ENCODE assay signal across 9 cellular contexts in the genomic region with DNA sequence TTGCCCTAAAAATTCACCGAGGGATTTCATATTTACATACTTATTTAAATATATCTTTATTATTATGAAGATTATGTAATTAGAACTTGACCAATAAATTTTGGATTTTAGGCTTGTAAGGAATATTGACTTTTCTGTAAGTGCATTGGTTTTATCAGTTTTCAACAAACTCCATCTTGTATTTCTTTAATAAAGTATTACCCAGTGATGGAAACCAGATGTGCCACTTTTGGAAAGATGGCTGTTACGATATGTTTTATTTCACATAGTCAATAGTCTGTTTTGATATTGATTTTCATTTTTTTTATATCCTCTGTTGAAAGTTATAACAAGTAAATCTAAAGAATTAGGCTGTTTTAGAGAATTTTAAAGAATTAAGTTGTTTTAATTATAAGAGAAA. TPM values are rescaled to one million over a fixed set of nuclear protein-coding genes. Genes with fewer than 3 reads are reported as not detected.
DNase-seq lines count a peak whose midpoint lies in the region; ATAC-seq and TF ChIP-seq lines count a peak whose summit lies in the region.
"Had no signal": no experiment of that assay in that cellular context is flagged by ENCODE, and none has a peak within 500 bp of the region (broad histone marks: within the 10 kb centered on the region; RNA-seq: fewer than 3 reads in every experiment).

No MANE protein-coding gene starts in this region.

- H3K27me3 ChIP-seq in CD4-positive, alpha-beta T cell (ENCODE audit: control insufficient read depth, insufficient read depth, low read length) = no peaks in the 10 kb centered on the region
- H3K27me3 ChIP-seq in Karpas-422 (ENCODE audit: low read length) (no peaks in the 10 kb centered on the region), breast epithelium (no peaks in the 10 kb centered on the region)

- DNase-seq in CD4-positive, alpha-beta T cell = no peak
- DNase-seq in Karpas-422 = peak; percentile 50
- no peak for DNase-seq in breast epithelium (ENCODE audit: low spot score in 2 of 2)
- no peak for DNase-seq in neural crest cell (ENCODE audit: low read depth, low spot score)
- DNase-seq in iPS-NIHi7 (ENCODE audit: extremely low spot score) = no peak
- DNase-seq: effector CD8-positive, alpha-beta T cell had no signal

- intact Hi-C loops in CD4-positive, alpha-beta T cell (cut with DNase I, micrococcal nuclease) = loop anchor here (5.0 to 10.0 kb wide), 6 partner anchors 34 to 1309 kb away; a partner anchor contains a TSS
- intact Hi-C loops in breast epithelium (cut with DNase I; ENCODE audit: low total_unique reads) = no loop called here

- peak overlapping the region; percentile 97; the same call in 1 of the 2 replicates for H3K9ac ChIP-seq in Karpas-422 (ENCODE audit: low read length)

- peak overlapping the region; percentile 90 for H3K4me3 Mint-ChIP-seq in CD4-positive, alpha-beta T cell
- peak overlapping the region; percentile 97 for H3K4me3 Mint-ChIP-seq in neural crest cell

- H4K20me1 ChIP-seq in Karpas-422 (ENCODE audit: insufficient read depth, low read depth, low read length) = peaks cover 8% of the 10 kb centered on the region; the same call in 1 of the 2 replicates

- H3K4me1 ChIP-seq in Karpas-422 (ENCODE audit: low read length) (peaks cover 25% of the 10 kb centered on the region), breast epithelium (no peaks in the 10 kb centered on the region)

- no peaks in the 10 kb centered on the region for H3K9me3 Mint-ChIP-seq in CD4-positive, alpha-beta T cell
- peaks cover 4% of the 10 kb centered on the region for H3K9me3 Mint-ChIP-seq in neural crest cell

- H3K4me1 Mint-ChIP-seq in CD4-positive, alpha-beta T cell (ENCODE audit: low read depth) = peaks cover 35% of the 10 kb centered on the region
- peaks cover 18% of the 10 kb centered on the region for H3K4me1 Mint-ChIP-seq in neural crest cell

- peaks cover 70% of the 10 kb centered on the region for H3K79me2 ChIP-seq in Karpas-422 (ENCODE audit: low read length)

- ATAC-seq in CD4-positive, alpha-beta T cell (ENCODE audit: poor library complexity) = no peak
- ATAC-seq in GM21529 (IDR thresholded peaks at IDR 0.05; ENCODE audit: unreplicated experiment) (no peak), GM19035 (IDR thresholded peaks at IDR 0.05; ENCODE audit: unreplicated experiment) (no peak), GM21825 (IDR thresholded peaks at IDR 0.05; ENCODE audit: unreplicated experiment) (no peak)

- no peak overlapping the region for H3K27ac ChIP-seq in CD4-positive, alpha-beta T cell (ENCODE audit: low read depth, low read length)
- H3K27ac ChIP-seq in Karpas-422 (ENCODE audit: low read length) (no peak overlapping the region), breast epithelium (no peak overlapping the region)

- CTCF ChIA-PET in CD4-positive, alpha-beta T cell (lab: Charles Lee) = no interaction called here

- no peak for TF ChIP-seq POLR2A in breast epithelium (IDR thresholded peaks at IDR 0.05)

- no peaks in the 10 kb centered on the region for H3K9me2 ChIP-seq in Karpas-422 (replicated peaks; ENCODE audit: insufficient read depth, low read length)

- H2AFZ ChIP-seq in Karpas-422 (ENCODE audit: low read length) = no peak overlapping the region

- POLR2A ChIA-PET in CD4-positive, alpha-beta T cell (lab: Charles Lee) = no interaction called here

- H3K27ac Mint-ChIP-seq in CD4-positive, alpha-beta T cell = no peak overlapping the region
- no peak overlapping the region for H3K27ac Mint-ChIP-seq in neural crest cell (ENCODE audit: unreplicated experiment)

- TF ChIP-seq CTCF in CD4-positive, alpha-beta T cell (IDR thresholded peaks at IDR 0.05) = no peak
- TF ChIP-seq CTCF in breast epithelium (IDR thresholded peaks at IDR 0.05) (no peak), neural crest cell (conservative IDR thresholded peaks at IDR 0.05) (no peak)

- no peaks in the 10 kb centered on the region for H3K27me3 Mint-ChIP-seq in CD4-positive, alpha-beta T cell
- H3K27me3 Mint-ChIP-seq in neural crest cell (ENCODE audit: low read depth) = no peaks in the 10 kb centered on the region

- peaks cover 4% of the 10 kb centered on the region for H3K9me3 ChIP-seq in CD4-positive, alpha-beta T cell (ENCODE audit: control insufficient read depth, low read length)
- peaks cover 5% of the 10 kb centered on the region; the same call in 1 of the 2 replicates for H3K9me3 ChIP-seq in Karpas-422 (ENCODE audit: low read length)
- no peaks in the 10 kb centered on the region for H3K9me3 ChIP-seq in breast epithelium

- H3K4me2 ChIP-seq in Karpas-422 (ENCODE audit: low read depth, low read length, poor library complexity, severe bottlenecking) = peak overlapping the region; percentile 99

- H3K36me3 ChIP-seq in Karpas-422 (ENCODE audit: insufficient read depth, low read length) = peaks cover 13% of the 10 kb centered on the region; the same call in 1 of the 2 replicates
- no peaks in the 10 kb centered on the region for H3K36me3 ChIP-seq in breast epithelium

- peaks cover 26% of the 10 kb centered on the region for H3K36me3 Mint-ChIP-seq in CD4-positive, alpha-beta T cell (ENCODE audit: low read depth)
- H3K36me3 Mint-ChIP-seq in neural crest cell (ENCODE audit: low read depth) = peaks cover 2% of the 10 kb centered on the region

- peak overlapping the region; percentile 94 for H3K4me3 ChIP-seq in Karpas-422 (ENCODE audit: low read length)
- H3K4me3 ChIP-seq in breast epithelium = peak overlapping the region; percentile 72 to 99 (median 94)

RNA-seq across cellular contexts. Expression of a gene that starts 1.8 kb away (rescaled TPM):
- total RNA-seq in CD4-positive, alpha-beta T cell = 10 to 100 TPM; 51.8 to 52.6 TPM
- total RNA-seq in Karpas-422 (2014; rRNA removed; shearing (Covaris generic); ENCODE audit: low replicate concordance) = 35.8 and 89.5 TPM in 2 replicates
- total RNA-seq in breast epithelium (100 to 1,000 TPM in 2 of 3 donors, 10 to 100 TPM in 1; 85.0 to 162 (median 123) TPM), neural crest cell (40.1 and 40.7 TPM in 2 replicates)
